In the genomic region with DNA sequence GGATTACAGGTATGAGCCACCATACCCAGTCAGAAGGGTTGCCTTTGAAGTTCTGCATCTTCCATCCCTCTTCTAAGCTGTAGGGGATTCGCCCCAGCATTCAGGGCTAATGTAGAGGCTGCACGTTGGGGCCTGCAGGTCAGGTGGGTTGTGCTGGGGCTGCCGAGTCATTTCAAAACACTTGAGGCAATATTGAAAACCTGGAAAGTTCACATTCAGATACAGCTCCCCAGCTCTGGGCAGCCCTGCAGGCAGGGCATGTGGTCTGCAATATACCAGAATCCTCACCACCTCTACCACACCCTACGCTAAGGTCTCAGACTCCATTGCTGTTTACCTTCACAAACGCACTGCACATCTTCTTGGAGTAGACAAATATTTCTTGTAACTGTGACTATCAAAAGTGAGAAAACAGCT, we compare ENCODE assay signal across 9 cellular contexts. TPM values are rescaled to one million over a fixed set of nuclear protein-coding genes. Genes with fewer than 3 reads are reported as not detected.
DNase-seq lines count a peak whose midpoint lies in the region; ATAC-seq and TF ChIP-seq lines count a peak whose summit lies in the region.
"Had no signal": no experiment of that assay in that cellular context is flagged by ENCODE, and none has a peak within 500 bp of the region (broad histone marks: within the 10 kb centered on the region; RNA-seq: fewer than 3 reads in every experiment).

No MANE protein-coding gene starts in this region.

- H3K9me3 ChIP-seq in OCI-LY3 (ENCODE audit: insufficient read depth, low read length), result no peaks in the 10 kb centered on the region
- H3K9me3 ChIP-seq: BLaER1 treated with 17β-estradiol and CSF1 and Interleukin-3, amounts not matched to agents 10 nM and 100 nM had no signal

- peak in 2 of 3 donors; percentile 44 for DNase-seq in stimulated activated CD4-positive, alpha-beta T cell treated with anti-CD3 and anti-CD28 coated beads, Interleukin-12 subunit alpha, Interleukin-12 subunit beta, amount 100 ng/mL, for 48 hours (ENCODE audit: low read depth in 2 of 3, low spot score in 1 of 3)
- DNase-seq in stimulated activated CD4-positive, alpha-beta T cell treated with anti-CD3 and anti-CD28 coated beads, Interleukin-4, amount 100 ng/mL, for 24 hours, result no peak
- DNase-seq in stimulated activated naive CD8-positive, alpha-beta T cell treated with anti-CD3 and anti-CD28 coated beads, Interleukin-15, Interleukin-2, amounts not matched to agents 100 U/mL and 50 U/mL, for 24 hours, result peak; percentile 63
- DNase-seq in HT-29 (ENCODE audit: low spot score) (no peak), SW 1271 (lab: John Stamatoyannopoulos, UW) (no peak), glutamatergic neuron (no peak)

- no peaks in the 10 kb centered on the region for H3K79me2 ChIP-seq in OCI-LY3 (ENCODE audit: low read length)

- peaks cover 5% of the 10 kb centered on the region for H3K27me3 Mint-ChIP-seq in glutamatergic neuron (ENCODE audit: unreplicated experiment)

- ATAC-seq in HG02623 (IDR thresholded peaks at IDR 0.05; ENCODE audit: unreplicated experiment), result peak; percentile 48
- ATAC-seq in stimulated activated naive CD8-positive, alpha-beta T cell treated with anti-CD3 and anti-CD28 coated beads, Interleukin-15, Interleukin-2, amounts not matched to agents 100 U/mL and 50 U/mL, for 24 hours, result peak; percentile 77

- TF ChIP-seq CTCF in OCI-LY3 (IDR thresholded peaks at IDR 0.05; ENCODE audit: low read depth, low read length), result no peak
- TF ChIP-seq CTCF in glutamatergic neuron (IDR thresholded peaks at IDR 0.05; ENCODE audit: partially characterized antibody, unreplicated experiment), result no peak

- peaks cover 53% of the 10 kb centered on the region for H3K27me3 ChIP-seq in OCI-LY3 (ENCODE audit: low read depth, low read length)

- H3K4me3 Mint-ChIP-seq in glutamatergic neuron (ENCODE audit: unreplicated experiment), result no peak overlapping the region

- H3K36me3 ChIP-seq in OCI-LY3 (replicated peaks; ENCODE audit: low read depth, low read length), result no peaks in the 10 kb centered on the region
- H3K36me3 ChIP-seq: BLaER1 treated with 17β-estradiol and CSF1 and Interleukin-3, amounts not matched to agents 10 nM and 100 nM had no signal

- no peaks in the 10 kb centered on the region for H4K20me1 ChIP-seq in OCI-LY3 (ENCODE audit: insufficient read depth, low read length)

- peak overlapping the region; percentile 57; the same call in 1 of the 2 replicates for H3K4me3 ChIP-seq in OCI-LY3 (ENCODE audit: low read length)
- H3K4me3 ChIP-seq: BLaER1 treated with 17β-estradiol and CSF1 and Interleukin-3, amounts not matched to agents 10 nM and 100 nM had no signal

- H3K9me3 Mint-ChIP-seq in glutamatergic neuron (ENCODE audit: unreplicated experiment), result no peaks in the 10 kb centered on the region

- no peak overlapping the region for H3K9ac ChIP-seq in OCI-LY3 (ENCODE audit: low read length)
- H3K9ac ChIP-seq: BLaER1 treated with 17β-estradiol and CSF1 and Interleukin-3, amounts not matched to agents 10 nM and 100 nM had no signal

- H3K27ac ChIP-seq in OCI-LY3 (ENCODE audit: low read length), result no peak overlapping the region
- H3K27ac ChIP-seq: BLaER1 treated with 17β-estradiol and CSF1 and Interleukin-3, amounts not matched to agents 10 nM and 100 nM had no signal

- H2AFZ ChIP-seq in OCI-LY3 (ENCODE audit: low read depth, low read length), result no peak overlapping the region

- H3K4me1 Mint-ChIP-seq in glutamatergic neuron (ENCODE audit: low read depth, unreplicated experiment), result peaks cover 4% of the 10 kb centered on the region

- H3K36me3 Mint-ChIP-seq in glutamatergic neuron (ENCODE audit: unreplicated experiment), result no peaks in the 10 kb centered on the region

- peak overlapping the region; percentile 74 for H3K4me2 ChIP-seq in OCI-LY3 (ENCODE audit: low read length)

- no peak overlapping the region for H3K27ac Mint-ChIP-seq in glutamatergic neuron (ENCODE audit: unreplicated experiment)

- H3K4me1 ChIP-seq in OCI-LY3 (ENCODE audit: low read length), result peaks cover 37% of the 10 kb centered on the region

RNA-seq across cellular contexts. Expression of gene CCNE1, which starts 24.6 kb away (rescaled TPM):
- total RNA-seq in HT-29 (2014; rRNA removed; shearing (Covaris generic)), result 20.1 and 29.1 TPM in 2 replicates
- total RNA-seq in glutamatergic neuron (ENCODE audit: unreplicated experiment), result 6.4 TPM

Comparison
In these comparisons a context has a peak if more than half of its experiments do, and no peak if none do; other contexts are left out.
1. DNase-seq: peak in stimulated activated CD4-positive, alpha-beta T cell treated with anti-CD3 and anti-CD28 coated beads, Interleukin-12 subunit alpha, Interleukin-12 subunit beta, amount 100 ng/mL, for 48 hours (2 of 3) and stimulated activated naive CD8-positive, alpha-beta T cell treated with anti-CD3 and anti-CD28 coated beads, Interleukin-15, Interleukin-2, amounts not matched to agents 100 U/mL and 50 U/mL, for 24 hours (single experiment); none in stimulated activated CD4-positive, alpha-beta T cell treated with anti-CD3 and anti-CD28 coated beads, Interleukin-4, amount 100 ng/mL, for 24 hours (single experiment), HT-29 (single experiment), SW 1271 (0 of 2) and glutamatergic neuron (single experiment).